Comparison of ENCODE assay signal across 8 cellular contexts in the genomic region with DNA sequence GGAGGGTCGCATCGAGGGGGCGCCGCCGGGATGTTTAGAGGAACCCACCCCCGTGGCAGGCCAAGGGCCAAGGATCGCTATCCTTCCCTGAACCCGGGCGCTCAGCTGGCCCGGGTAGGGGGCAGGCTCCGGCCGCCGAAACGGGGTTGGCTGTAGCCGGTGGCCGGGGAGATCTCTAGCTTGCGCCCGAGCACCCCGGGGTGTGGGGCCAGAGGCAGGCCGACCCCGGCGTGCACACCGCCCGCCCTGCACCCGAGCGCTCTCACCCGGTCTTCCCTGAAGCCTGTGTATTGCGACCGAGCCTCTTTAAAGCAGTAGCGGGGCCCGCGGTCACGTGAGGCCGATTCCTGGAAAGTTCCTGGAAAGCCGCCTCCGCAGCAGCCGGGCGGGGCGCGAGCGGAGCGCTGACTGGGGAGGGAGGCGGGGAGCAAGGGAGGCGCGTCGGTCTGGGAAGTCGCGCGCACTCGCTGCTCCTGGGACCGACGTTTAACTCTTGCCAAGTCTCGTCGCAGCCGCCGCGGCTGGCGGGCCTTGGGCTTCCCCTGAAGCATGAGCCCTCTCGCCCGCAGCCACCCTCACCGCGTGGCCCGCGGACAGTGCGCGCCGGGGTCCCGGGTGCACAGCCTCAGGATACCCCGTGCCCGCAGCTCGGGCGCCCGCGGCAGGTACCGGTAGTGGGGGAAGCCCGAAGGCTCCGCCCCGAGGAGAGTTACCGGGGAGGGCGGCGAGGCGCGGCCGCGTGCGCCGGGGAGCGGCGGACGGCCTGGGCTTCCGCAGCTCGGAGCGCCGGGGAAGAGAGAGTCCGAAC. TPM values are rescaled to one million over a fixed set of nuclear protein-coding genes. Genes with fewer than 3 reads are reported as not detected.
A peak's percentile ranks its signal among the peaks of the same experiment; 100 is the strongest.
DNase-seq lines count a peak whose midpoint lies in the region; ATAC-seq and TF ChIP-seq lines count a peak whose summit lies in the region.

No MANE protein-coding gene starts in this region.

- peaks cover 28% of the 10 kb centered on the region for H3K27me3 Mint-ChIP-seq in Calu3 (ENCODE audit: unreplicated experiment)
- peaks cover 37% of the 10 kb centered on the region for H3K27me3 Mint-ChIP-seq in activated T-cell treated with anti-CD3 and anti-CD28 coated beads, Interleukin-2, amount 50 U/mL, for 72 hours (ENCODE audit: low read depth)

- no peaks in the 10 kb centered on the region; the same call in 1 of the 2 replicates for H3K36me3 ChIP-seq in PC-3 (ENCODE audit: low read depth, low read length)
- H3K36me3 ChIP-seq in esophagus squamous epithelium = peaks cover 0 to 13% (median 0%) of the 10 kb centered on the region in 3 donors

- POLR2A ChIA-PET in PC-3 (lab: Charles Lee; ENCODE audit: unreplicated experiment) = interaction anchor here (0.6 to 1.0 kb wide), 3 partner anchors 420 to 1029 kb away, joined by 3 to 6 read pairs (median 3); no protein-coding TSS in a partner anchor

- no TSS peak for BruUV-seq in Calu3 (replicated peaks; lab: Mats Ljungman, UMichigan)
- BruUV-seq in PC-3 (replicated peaks; lab: Mats Ljungman, UMichigan) = no TSS peak

- H3K27ac ChIP-seq in PC-3 (ENCODE audit: low read length) (peak overlapping the region; percentile 61), esophagus squamous epithelium (peak overlapping the region; percentile 82 to 96 (median 93))

- H3K4me1 ChIP-seq in PC-3 (ENCODE audit: insufficient read depth, low read length) (peaks cover 12% of the 10 kb centered on the region; the same call in 1 of the 2 replicates), esophagus squamous epithelium (peaks cover 12 to 58% (median 18%) of the 10 kb centered on the region in 3 donors)

- no peak for TF ChIP-seq CTCF in Calu3 (IDR thresholded peaks at IDR 0.05; ENCODE audit: unreplicated experiment)
- no peak for TF ChIP-seq CTCF in PC-3 (conservative IDR thresholded peaks at IDR 0.05; ENCODE audit: low read depth, low read length)
- peak in 1 of 6 experiments; percentile 12 for TF ChIP-seq CTCF in esophagus squamous epithelium (IDR thresholded peaks at IDR 0.05)

- DNase-seq in Calu3 (peak; percentile 91), HT1080 (ENCODE audit: low read depth) (peak; percentile 92), PC-3 (peak; percentile 93), esophagus squamous epithelium (lab: John Stamatoyannopoulos, UW) (peak; percentile 62), myocyte (ENCODE audit: low read depth) (peak; percentile 91)
- DNase-seq in activated T-cell treated with anti-CD3 and anti-CD28 coated beads, Interleukin-2, amount 50 U/mL, for 72 hours = peak; percentile 90
- DNase-seq in stimulated activated CD8-positive, alpha-beta memory T cell treated with anti-CD3 and anti-CD28 coated beads, Interleukin-7, amount 100 ng/mL, for 4 hours (ENCODE audit: low read depth in 2 of 2) = peak; percentile 91 to 93

- peak overlapping the region; percentile 100 for H3K4me2 ChIP-seq in PC-3 (ENCODE audit: low read length)

- H3K4me3 ChIP-seq in PC-3 (ENCODE audit: low read length) (peak overlapping the region; percentile 90), esophagus squamous epithelium (peak overlapping the region; percentile 65 to 86 (median 78))

- intact Hi-C loops in Calu3 (cut with micrococcal nuclease; ENCODE audit: unreplicated experiment) = loop anchor here (2.0 kb wide), 1 partner anchor 172 kb away; no protein-coding TSS in a partner anchor
- intact Hi-C loops in PC-3 (cut with micrococcal nuclease) = loop anchor here (1.0 to 2.0 kb wide), 4 partner anchors 21 to 172 kb away; partner anchors contain the start of gene CRADD
- intact Hi-C loops in esophagus squamous epithelium (cut with DNase I) = loop anchor here (10.0 kb wide), 1 partner anchor 174 kb away; no protein-coding TSS in a partner anchor

- H3K79me2 ChIP-seq in PC-3 (ENCODE audit: low read length) = peaks cover 39% of the 10 kb centered on the region

- no peaks in the 10 kb centered on the region for H3F3A ChIP-seq in PC-3 (ENCODE audit: low read length, unreplicated experiment)

- 0% methylated on average over 3 to 17 of the region's 95 CpGs for WGBS in esophagus squamous epithelium, 2 donors

- peak overlapping the region; percentile 90 for H3K4me3 Mint-ChIP-seq in Calu3 (ENCODE audit: low read depth, unreplicated experiment)
- peak overlapping the region; percentile 92 to 98 for H3K4me3 Mint-ChIP-seq in activated T-cell treated with anti-CD3 and anti-CD28 coated beads, Interleukin-2, amount 50 U/mL, for 72 hours

- H3K27me3 ChIP-seq in PC-3 (ENCODE audit: low read length) (no peaks in the 10 kb centered on the region), esophagus squamous epithelium (peaks cover 0 to 34% (median 0%) of the 10 kb centered on the region in 4 donors)

- no peaks in the 10 kb centered on the region for H3K9me3 ChIP-seq in PC-3 (ENCODE audit: low read length)
- no peaks in the 10 kb centered on the region for H3K9me3 ChIP-seq in esophagus squamous epithelium

- H4K20me1 ChIP-seq in PC-3 (ENCODE audit: low read length) = 0 out of 2 replicates have a peak, but pooled peaks cover 4% of the 10 kb centered on the region

- no peaks in the 10 kb centered on the region for H3K9me3 Mint-ChIP-seq in Calu3 (ENCODE audit: low read depth, unreplicated experiment)
- H3K9me3 Mint-ChIP-seq in activated T-cell treated with anti-CD3 and anti-CD28 coated beads, Interleukin-2, amount 50 U/mL, for 72 hours = no peaks in the 10 kb centered on the region

- CTCF ChIA-PET in Calu3 (lab: Charles Lee) = interaction anchor here (1.7 to 3.6 kb wide), 3 partner anchors 44 to 531 kb away, joined by 9 to 61 read pairs (median 10); no protein-coding TSS in a partner anchor
- CTCF ChIA-PET in PC-3 (lab: Charles Lee) = no interaction called here

- peak overlapping the region; percentile 85 for H2AFZ ChIP-seq in PC-3 (ENCODE audit: low read length)

- ATAC-seq in GM21360 (IDR thresholded peaks at IDR 0.05; ENCODE audit: unreplicated experiment) (peak; percentile 38), PC-3 (peak; percentile 48)
- peak; percentile 70 to 73 for ATAC-seq in activated T-cell treated with anti-CD3 and anti-CD28 coated beads, Interleukin-2, amount 50 U/mL, for 72 hours (replicated peaks in 1 of 2)

- TF ChIP-seq POLR2A in esophagus squamous epithelium (IDR thresholded peaks at IDR 0.05) = peak in 3 of 4 donors; percentile 13 to 75 (median 56)

- H3K27ac Mint-ChIP-seq in Calu3 (ENCODE audit: unreplicated experiment) = no peak overlapping the region
- H3K27ac Mint-ChIP-seq in activated T-cell treated with anti-CD3 and anti-CD28 coated beads, Interleukin-2, amount 50 U/mL, for 72 hours = peak overlapping the region; percentile 77

- H3K9me2 ChIP-seq in PC-3 (replicated peaks; ENCODE audit: low read length) = no peaks in the 10 kb centered on the region

- peaks cover 11% of the 10 kb centered on the region for H3K4me1 Mint-ChIP-seq in Calu3 (ENCODE audit: low read depth, unreplicated experiment)
- H3K4me1 Mint-ChIP-seq in activated T-cell treated with anti-CD3 and anti-CD28 coated beads, Interleukin-2, amount 50 U/mL, for 72 hours (ENCODE audit: low read depth) = peaks cover 27% of the 10 kb centered on the region

- peaks cover 36% of the 10 kb centered on the region for H3K36me3 Mint-ChIP-seq in Calu3 (ENCODE audit: insufficient read depth, unreplicated experiment)
- H3K36me3 Mint-ChIP-seq in activated T-cell treated with anti-CD3 and anti-CD28 coated beads, Interleukin-2, amount 50 U/mL, for 72 hours (ENCODE audit: insufficient read depth in 2 of 2) = peaks cover 11 to 24% of the 10 kb centered on the region in 2 donors

- peak overlapping the region; percentile 68 for H3K9ac ChIP-seq in PC-3 (ENCODE audit: low read length)

RNA-seq across cellular contexts. Expression of gene SOCS2, which starts 1.7 kb away (rescaled TPM):
- total RNA-seq in Calu3 (2022) = 4.2 and 4.6 TPM in 2 replicates
- 14.9 and 15.6 TPM in 2 replicates for total RNA-seq in HT1080 (2014; rRNA removed; shearing (Covaris generic))
- 16.3 and 17.9 TPM in 2 replicates for polyA plus RNA-seq in HT1080 (2015; cell fraction: cytosol; rRNA removed)
- 12.8 and 14.9 TPM in 2 replicates for polyA plus RNA-seq in HT1080 (2015; cell fraction: nucleus; rRNA removed)
- total RNA-seq in PC-3 (2014; rRNA removed) = 28.9 and 43.1 TPM in 2 replicates
- total RNA-seq in activated T-cell treated with anti-CD3 and anti-CD28 coated beads, Interleukin-2, amount 50 U/mL, for 72 hours = 10 to 100 TPM; 32.3 to 37.2 TPM
- 10 to 100 TPM in 2 of 4 donors, 1 to 10 TPM in 2; 3.4 to 18.5 (median 9.8) TPM for total RNA-seq in esophagus squamous epithelium
- 3.7 and 4.1 TPM in 2 replicates for total RNA-seq in myocyte
- polyA plus RNA-seq in myocyte (2012) = 0.84 TPM

Comparison
In these comparisons a context has a peak if more than half of its experiments do, and no peak if none do; other contexts are left out.
1. Peak in every context shown above with its lines: DNase-seq, ATAC-seq, H3K4me3 ChIP-seq and H3K27ac ChIP-seq.